Comparison of ENCODE assay signal across 8 cellular contexts in the genomic region with DNA sequence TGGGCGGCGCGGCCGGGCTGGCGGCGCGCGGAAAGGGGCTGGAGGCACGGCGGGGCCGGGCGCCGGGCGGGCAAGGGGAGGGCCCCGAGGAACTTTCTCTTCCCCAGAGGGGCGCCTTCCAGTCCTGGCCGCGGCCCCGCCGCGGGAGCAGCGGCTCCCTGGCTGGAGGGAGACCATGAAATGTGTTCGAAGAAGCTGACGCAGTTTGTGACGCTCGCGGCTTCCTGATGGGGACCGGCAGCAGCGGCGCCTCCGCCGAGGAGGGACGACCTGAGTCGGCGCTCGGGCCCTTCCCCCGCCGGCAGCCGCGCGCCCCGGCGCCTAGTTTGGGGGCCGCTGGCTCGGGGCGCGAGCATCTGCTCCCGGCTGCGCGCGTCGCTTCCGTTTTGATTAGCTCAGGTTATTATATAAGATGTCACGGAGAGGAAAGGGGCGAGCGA. TPM values are rescaled to one million over a fixed set of nuclear protein-coding genes. Genes with fewer than 3 reads are reported as not detected.
A peak's percentile ranks its signal among the peaks of the same experiment; 100 is the strongest.
DNase-seq lines count a peak whose midpoint lies in the region; ATAC-seq, FAIRE-seq and TF ChIP-seq lines count a peak whose summit lies in the region.

No MANE protein-coding gene starts in this region.

- no peaks in the 10 kb centered on the region for H3K9me3 ChIP-seq in iPS DF 6.9 (ENCODE audit: control insufficient read depth, insufficient read depth, low read length)
- no peaks in the 10 kb centered on the region for H3K9me3 ChIP-seq in sigmoid colon

- no peak for FAIRE-seq in HTR-8/SVneo (lab: Jason Lieb, UNC)

- H3K27me3 ChIP-seq in iPS DF 6.9 (ENCODE audit: control insufficient read depth, insufficient read depth, low read length) (peaks cover 35% of the 10 kb centered on the region), sigmoid colon (no peaks in the 10 kb centered on the region)

- H3K4me3 ChIP-seq in iPS DF 6.9 (ENCODE audit: low read length) (peak overlapping the region; percentile 53; the same call in 1 of the 2 replicates), sigmoid colon (peak overlapping the region; percentile 81 to 91 (median 90))

- no peak for TF ChIP-seq POLR2A in sigmoid colon (IDR thresholded peaks at IDR 0.05)

- H3K36me3 ChIP-seq in iPS DF 6.9 (ENCODE audit: control insufficient read depth, insufficient read depth, low read length) (no peaks in the 10 kb centered on the region; the same call in 1 of the 2 replicates), sigmoid colon (no peaks in the 10 kb centered on the region)

- H3K27ac ChIP-seq in iPS DF 6.9 (ENCODE audit: low read length) = no peak overlapping the region
- peak overlapping the region; percentile 93 to 98 (median 96) for H3K27ac ChIP-seq in sigmoid colon

- TF ChIP-seq CTCF in sigmoid colon (IDR thresholded peaks at IDR 0.05) = no peak

- intact Hi-C loops in sigmoid colon (cut with DNase I) = loop anchor here (5.0 to 10.0 kb wide), 2 partner anchors 244 to 472 kb away; partner anchors contain the start of gene PPP1R3C

- no CpG with 5 or more reads among the region's 56 CpGs for WGBS in iPS DF 6.9 (ENCODE audit: insufficient coverage, insufficient read length)
- 0 to 1% methylated on average over 56 of the region's 56 CpGs for WGBS in sigmoid colon, 2 donors

- peak; percentile 47 for ATAC-seq in GM21360 (IDR thresholded peaks at IDR 0.05; ENCODE audit: unreplicated experiment)

- DNase-seq in DMS53 treated with DMSO at 0.1 percent for 48 hours (lab: John Stamatoyannopoulos, UW; ENCODE audit: unreplicated experiment) = peak; percentile 42
- DNase-seq in HTR-8/SVneo (ENCODE audit: insufficient read length, low spot score) = peak; percentile 33
- peak; percentile 58 to 90 (median 80) for DNase-seq in T-helper 2 cell
- peak; percentile 82 for DNase-seq in astrocyte of the hippocampus (ENCODE audit: low read depth, low spot score)
- DNase-seq in iPS DF 6.9 (ENCODE audit: low read depth, low spot score) = no peak
- DNase-seq in sigmoid colon = peak; percentile 81
- DNase-seq in SHP77 treated with DMSO at 0.1 percent for 48 hours (lab: John Stamatoyannopoulos, UW) = no peak

- no peak for TF ChIP-seq EP300 in sigmoid colon (IDR thresholded peaks at IDR 0.05)

- H3K4me1 ChIP-seq in iPS DF 6.9 (ENCODE audit: control insufficient read depth, insufficient read depth, low read length) = 0 out of 2 replicates have a peak, but pooled peaks cover 2% of the 10 kb centered on the region
- H3K4me1 ChIP-seq in sigmoid colon = peaks cover 0 to 24% (median 16%) of the 10 kb centered on the region in 4 donors

RNA-seq across cellular contexts. Expression of gene PCGF5, which starts 57.2 kb away (rescaled TPM):
- 10 to 100 TPM; 48.7 to 60.3 (median 49.2) TPM for total RNA-seq in sigmoid colon
- polyA plus RNA-seq in sigmoid colon = 10 to 100 TPM; 38.9 to 78.7 (median 78.6) TPM

Comparison
In these comparisons a context has a peak if more than half of its experiments do, and no peak if none do; other contexts are left out.
1. DNase-seq: peak in DMS53 treated with DMSO at 0.1 percent for 48 hours (single experiment), HTR-8/SVneo (single experiment), T-helper 2 cell (5 of 5), astrocyte of the hippocampus (single experiment) and sigmoid colon (single experiment); none in iPS DF 6.9 (single experiment) and SHP77 treated with DMSO at 0.1 percent for 48 hours (single experiment).